ENCODE assay signal across 11 cellular contexts in genomic region chr20:62368303-62368628, GRCh38. TPM values are rescaled to one million over a fixed set of nuclear protein-coding genes. Genes with fewer than 3 reads are reported as not detected.
A peak's percentile ranks its signal among the peaks of the same experiment; 100 is the strongest.
DNase-seq lines count a peak whose midpoint lies in the region; ATAC-seq, FAIRE-seq and TF ChIP-seq lines count a peak whose summit lies in the region.
"Had no signal": no experiment of that assay in that cellular context is flagged by ENCODE, and none has a peak within 500 bp of the region (broad histone marks: within the 10 kb centered on the region; RNA-seq: fewer than 3 reads in every experiment).

No MANE protein-coding gene starts in this region.

- no peaks in the 10 kb centered on the region for H3K9me3 Mint-ChIP-seq in mesothelial cell of epicardium
- H3K9me3 Mint-ChIP-seq: activated naive CD8-positive, alpha-beta T cell treated with anti-CD3 and anti-CD28 coated beads, Interleukin-2, amount 10 ng/mL, durations not matched to agents 7 days and 5 days had no signal

- intact Hi-C loops in heart right ventricle (cut with DNase I) (loop anchor here in 1 of 10 donors (5.0 kb wide), 1 partner anchor 66 kb away; the partner anchor contains the start of gene ADRM1), Right ventricle myocardium superior (cut with DNase I) (no loop called here), posterior cingulate gyrus (cut with DNase I) (loop anchor here (5.0 kb wide), 1 partner anchor 66 kb away; the partner anchor contains the start of gene ADRM1)

- TF ChIP-seq EP300 in upper lobe of left lung (IDR thresholded peaks at IDR 0.05), result no peak

- H3K4me1 ChIP-seq in heart right ventricle (peaks cover 34 to 74% (median 73%) of the 10 kb centered on the region in 9 donors), upper lobe of left lung (peaks cover 52 to 81% (median 71%) of the 10 kb centered on the region in 4 donors)

- WGBS in heart right ventricle, 2 donors, result 13 to 29% methylated on average over 9 to 10 of the region's 10 CpGs
- WGBS in upper lobe of left lung, 2 donors, result 31 to 34% methylated on average over 5 to 10 of the region's 10 CpGs

- TF ChIP-seq POLR2A in upper lobe of left lung (IDR thresholded peaks at IDR 0.05) (no peak), GM12892 (IDR thresholded peaks at IDR 0.05; ENCODE audit: low read depth, low read length) (no peak)

- H3K4me1 Mint-ChIP-seq in mesothelial cell of epicardium, result peaks cover 45% of the 10 kb centered on the region

- H3K4me3 ChIP-seq in heart right ventricle (peak overlapping the region in 8 of 10 donors; percentile 1 to 95 (median 89)), coronary artery (peak overlapping the region; percentile 85), upper lobe of left lung (peak overlapping the region in 3 of 4 donors; percentile 61 to 94 (median 89))

- H3K36me3 ChIP-seq in heart right ventricle (no peaks in the 10 kb centered on the region), upper lobe of left lung (no peaks in the 10 kb centered on the region)

- H3K27me3 ChIP-seq in heart right ventricle, result peaks cover 0 to 55% (median 0%) of the 10 kb centered on the region in 7 donors
- peaks cover 0 to 29% (median 2%) of the 10 kb centered on the region in 4 donors for H3K27me3 ChIP-seq in upper lobe of left lung
- H3K27me3 ChIP-seq: foreskin keratinocyte had no signal

- FAIRE-seq in GM12892 (lab: Jason Lieb, UNC), result no peak

- ATAC-seq in heart right ventricle (no peak), Right ventricle myocardium superior (ENCODE audit: poor library complexity) (no peak), upper lobe of left lung (ENCODE audit: low FRiP score in 2 of 2) (no peak)

- peak overlapping the region; percentile 85 for H3K27ac Mint-ChIP-seq in mesothelial cell of epicardium
- H3K27ac Mint-ChIP-seq: activated naive CD8-positive, alpha-beta T cell treated with anti-CD3 and anti-CD28 coated beads, Interleukin-2, amount 10 ng/mL, durations not matched to agents 7 days and 5 days had no signal

- H3K4me3 Mint-ChIP-seq in mesothelial cell of epicardium, result peak overlapping the region; percentile 63

- H3K9me3 ChIP-seq in heart right ventricle, result no peaks in the 10 kb centered on the region
- no peaks in the 10 kb centered on the region for H3K9me3 ChIP-seq in upper lobe of left lung

- H3K27ac ChIP-seq in heart right ventricle, result peak overlapping the region; percentile 8 to 99 (median 94)
- peak overlapping the region; percentile 94 to 95 for H3K27ac ChIP-seq in coronary artery
- H3K27ac ChIP-seq in upper lobe of left lung, result peak overlapping the region; percentile 92 to 98 (median 95)
- H3K27ac ChIP-seq: foreskin keratinocyte had no signal

- TF ChIP-seq CTCF in heart right ventricle (IDR thresholded peaks at IDR 0.05), result no peak
- TF ChIP-seq CTCF in coronary artery (IDR thresholded peaks at IDR 0.05), result no peak
- no peak for TF ChIP-seq CTCF in mesothelial cell of epicardium (IDR thresholded peaks at IDR 0.05; ENCODE audit: unreplicated experiment)
- no peak for TF ChIP-seq CTCF in upper lobe of left lung (IDR thresholded peaks at IDR 0.05)

- H3K27me3 Mint-ChIP-seq in mesothelial cell of epicardium (ENCODE audit: low read depth), result no peaks in the 10 kb centered on the region

- DNase-seq in heart right ventricle (no peak), Right ventricle myocardium superior (no peak), coronary artery (ENCODE audit: low spot score) (no peak), mesothelial cell of epicardium (ENCODE audit: low spot score in 2 of 2, unreplicated experiment in 2 of 2) (no peak), upper lobe of left lung (no peak), GM12892 (ENCODE audit: insufficient read length) (no peak), posterior cingulate gyrus (no peak), Ammon's horn (ENCODE audit: low spot score) (no peak)
- DNase-seq: foreskin keratinocyte had no signal

- H3K36me3 Mint-ChIP-seq in mesothelial cell of epicardium, result no peaks in the 10 kb centered on the region
- H3K36me3 Mint-ChIP-seq: activated naive CD8-positive, alpha-beta T cell treated with anti-CD3 and anti-CD28 coated beads, Interleukin-2, amount 10 ng/mL, durations not matched to agents 7 days and 5 days had no signal

RNA-seq across cellular contexts. Expression of gene LAMA5, which starts 1.2 kb away (rescaled TPM):
- total RNA-seq in heart right ventricle (100 to 1,000 TPM in 1 of 10 donors, 10 to 100 TPM in 9; 53.9 to 146 (median 67.2) TPM), Right ventricle myocardium superior (79.6 TPM), mesothelial cell of epicardium (571 to 618 TPM (median 601 TPM) in 3 replicates), upper lobe of left lung (1,000 to 10,000 TPM in 1 of 6 donors, 100 to 1,000 TPM in 5; 176 to 1,019 (median 307) TPM)
- 100 to 1,000 TPM; 103 to 358 TPM for polyA plus RNA-seq in heart right ventricle
- polyA plus RNA-seq in GM12892 (2012; ENCODE audit: missing spikeins), result 1.6 TPM

RNA-seq across cellular contexts. Expression of gene RPS21, which starts 18.6 kb away (rescaled TPM):
- total RNA-seq in heart right ventricle (100 to 1,000 TPM; 512 to 811 (median 576) TPM), Right ventricle myocardium superior (732 TPM), mesothelial cell of epicardium (1,089 to 1,145 TPM (median 1,126 TPM) in 3 replicates), upper lobe of left lung (1,000 to 10,000 TPM in 3 of 6 donors, 100 to 1,000 TPM in 2, 10 to 100 TPM in 1; 94.6 to 1,381 (median 998) TPM)
- polyA plus RNA-seq in heart right ventricle, result 1,000 to 10,000 TPM; 1,609 to 4,111 TPM
- polyA plus RNA-seq in GM12892 (2012; ENCODE audit: missing spikeins), result 4,195 TPM

RNA-seq across cellular contexts. Expression of gene CABLES2, which starts 38.8 kb away (rescaled TPM):
- total RNA-seq in heart right ventricle (10 to 100 TPM in 2 of 10 donors, 1 to 10 TPM in 8; 5.6 to 11.9 (median 8.0) TPM), Right ventricle myocardium superior (15.0 TPM), mesothelial cell of epicardium (22.8 to 23.7 TPM (median 23.6 TPM) in 3 replicates), upper lobe of left lung (1 to 10 TPM; 2.2 to 5.2 (median 4.0) TPM)
- polyA plus RNA-seq in heart right ventricle, result 1 to 10 TPM; 2.9 to 6.9 TPM
- 6.3 TPM for polyA plus RNA-seq in GM12892 (2012; ENCODE audit: missing spikeins)

RNA-seq across cellular contexts. Expression of gene RBBP8NL, which starts 59.1 kb away (rescaled TPM):
- not detected for total RNA-seq in heart right ventricle
- polyA plus RNA-seq in heart right ventricle, result not detected
- not detected for total RNA-seq in Right ventricle myocardium superior
- total RNA-seq in mesothelial cell of epicardium, result 12.3 to 13.5 TPM (median 12.6 TPM) in 3 replicates
- 1 to 10 TPM in 4 of 6 donors, under 1 TPM in 1, not detected in 1; 0.51 to 6.3 (median 1.9) TPM for total RNA-seq in upper lobe of left lung
- not detected for polyA plus RNA-seq in GM12892 (2012; ENCODE audit: missing spikeins)
- total RNA-seq: activated naive CD8-positive, alpha-beta T cell treated with anti-CD3 and anti-CD28 coated beads, Interleukin-2, amount 10 ng/mL, durations not matched to agents 7 days and 5 days; foreskin keratinocyte had no signal
- polyA plus RNA-seq: BJ, foreskin keratinocyte had no signal
